ENCODE assay signal across 23 cellular contexts in the genomic region with DNA sequence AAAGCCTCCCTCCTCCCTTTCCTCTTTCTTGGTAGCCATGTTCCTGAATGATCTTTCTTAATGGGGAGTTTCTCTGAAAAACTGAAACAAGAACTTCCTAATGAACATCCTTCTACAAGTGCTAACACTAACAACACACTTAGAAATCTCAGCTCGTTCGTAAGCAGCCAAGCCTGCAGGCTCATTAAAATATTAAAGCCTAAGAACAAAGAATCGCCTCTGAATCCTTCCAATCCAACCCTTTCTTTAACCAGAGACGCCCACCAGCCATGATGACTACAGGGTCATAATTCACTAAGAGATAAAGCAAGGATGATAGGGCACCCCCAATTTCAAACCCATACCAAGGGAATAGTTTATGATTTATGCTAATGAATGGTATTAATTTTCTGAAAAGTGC. TPM values are rescaled to one million over a fixed set of nuclear protein-coding genes. Genes with fewer than 3 reads are reported as not detected.
DNase-seq lines count a peak whose midpoint lies in the region; ATAC-seq, FAIRE-seq and TF ChIP-seq lines count a peak whose summit lies in the region.
"Had no signal": no experiment of that assay in that cellular context is flagged by ENCODE, and none has a peak within 500 bp of the region (broad histone marks: within the 10 kb centered on the region; RNA-seq: fewer than 3 reads in every experiment).

No MANE protein-coding gene starts in this region.

- no peak for DNase-seq in GM23338 (ENCODE audit: low spot score)
- DNase-seq in WTC11 (ENCODE audit: low spot score), result no peak
- DNase-seq in endothelial cell of umbilical vein (ENCODE audit: low read depth, low spot score), result no peak
- no peak for DNase-seq in GM20000 (ENCODE audit: low spot score)
- DNase-seq in NCI-H2107 (lab: John Stamatoyannopoulos, UW), result no peak
- DNase-seq in UCSD-AML1 (lab: John Stamatoyannopoulos, UW; ENCODE audit: unreplicated experiment), result no peak
- no peak for DNase-seq in stimulated activated CD4-positive, alpha-beta T cell treated with anti-CD3 and anti-CD28 coated beads, Interleukin-4, amount 100 ng/mL, for 1 hour
- DNase-seq: activated CD4-positive, alpha-beta memory T cell treated with anti-CD3 and anti-CD28 coated beads, Interleukin-2, amount 10 ng/mL, durations not matched to agents 7 days and 5 days; activated CD4-positive, CD25-positive, alpha-beta regulatory T cell; activated gamma-delta T cell; central memory CD4-positive, alpha-beta T cell; erythroblast; GOT3; hypothalamus; NCI-H69; T1000 had no signal

- H3K27ac ChIP-seq in GM23338 (ENCODE audit: low read depth) (peak overlapping the region; percentile 14; the same call in 1 of the 2 replicates), endothelial cell of umbilical vein (ENCODE audit: insufficient read depth, low read depth, low read length) (no peak overlapping the region), muscle layer of duodenum (ENCODE audit: low read length) (peak overlapping the region; percentile 17)
- H3K27ac ChIP-seq: right atrium auricular region had no signal

- H3K9me2 ChIP-seq in GM23338 (ENCODE audit: insufficient read depth), result no peaks in the 10 kb centered on the region

- dilution Hi-C loops in endothelial cell of umbilical vein (cut with MboI; ENCODE audit: extremely low pct_ligation_motif_present, low sequenced_read_pairs), result no loop called here

- H3K9me3 Mint-ChIP-seq in GM23338, result no peaks in the 10 kb centered on the region
- no peaks in the 10 kb centered on the region for H3K9me3 Mint-ChIP-seq in WTC11
- H3K9me3 Mint-ChIP-seq: activated CD4-positive, alpha-beta memory T cell treated with anti-CD3 and anti-CD28 coated beads, Interleukin-2, amount 10 ng/mL, durations not matched to agents 7 days and 5 days had no signal

- no peaks in the 10 kb centered on the region for H3F3A ChIP-seq in GM23338 (replicated peaks; ENCODE audit: low read depth)

- H3K4me1 Mint-ChIP-seq in GM23338, result peaks cover 38% of the 10 kb centered on the region
- H3K4me1 Mint-ChIP-seq in WTC11, result peaks cover 58% of the 10 kb centered on the region
- H3K4me1 Mint-ChIP-seq: activated CD4-positive, alpha-beta memory T cell treated with anti-CD3 and anti-CD28 coated beads, Interleukin-2, amount 10 ng/mL, durations not matched to agents 7 days and 5 days; B cell had no signal

- TF ChIP-seq CTCF in GM23338 (conservative IDR thresholded peaks at IDR 0.05; ENCODE audit: low read depth in 2 of 2) (no peak), WTC11 (IDR thresholded peaks at IDR 0.05) (no peak), endothelial cell of umbilical vein (IDR thresholded peaks at IDR 0.05; ENCODE audit: extremely low read depth in 1 of 2, insufficient read depth in 1 of 2, low read depth in 1 of 2, low read length in 2 of 2) (no peak), GM20000 (IDR thresholded peaks at IDR 0.05; ENCODE audit: extremely low read depth, missing control alignments) (no peak)

- TF ChIP-seq POLR2A in endothelial cell of umbilical vein (IDR thresholded peaks at IDR 0.05; ENCODE audit: low read depth, low read length), result no peak

- ATAC-seq in GM23338 (peak; percentile 53), WTC11 (peak; percentile 37; the same call in 1 of the 2 replicates)
- ATAC-seq: K562 had no signal

- H3K4me3 Mint-ChIP-seq in GM23338 (peak overlapping the region; percentile 8; the same call in 2 of the 3 replicates), WTC11 (peak overlapping the region; percentile 14; the same call in 1 of the 2 replicates)
- H3K4me3 Mint-ChIP-seq: activated CD4-positive, alpha-beta memory T cell treated with anti-CD3 and anti-CD28 coated beads, Interleukin-2, amount 10 ng/mL, durations not matched to agents 7 days and 5 days; B cell had no signal

- CTCF ChIA-PET in WTC11 (lab: Charles Lee) (no interaction called here), endothelial cell of umbilical vein (lab: Charles Lee) (interaction anchor here (1.0 to 1.5 kb wide), 6 partner anchors 10 to 429 kb away, joined by 3 to 6 read pairs (median 3); partner anchors contain the start of gene EFNB2)

- POLR2A ChIA-PET in WTC11 (lab: Charles Lee) (no interaction called here), endothelial cell of umbilical vein (lab: Charles Lee) (no interaction called here)

- no peak overlapping the region for H3K9ac ChIP-seq in endothelial cell of umbilical vein (replicated peaks; ENCODE audit: extremely low read depth, insufficient read depth, low read length)

- H3K36me3 ChIP-seq in GM23338 (ENCODE audit: insufficient read depth), result no peaks in the 10 kb centered on the region
- H3K36me3 ChIP-seq in endothelial cell of umbilical vein (ENCODE audit: control insufficient read depth in 2 of 2, extremely low read depth in 1 of 2, insufficient read depth in 2 of 2, low read length in 2 of 2), result peaks cover 0 to 14% of the 10 kb centered on the region in 2 experiments
- H3K36me3 ChIP-seq in muscle layer of duodenum (ENCODE audit: control insufficient read depth in 1 of 2, insufficient read depth in 2 of 2, low read length in 2 of 2), result peaks cover 0 to 4% of the 10 kb centered on the region in 2 donors
- H3K36me3 ChIP-seq: right atrium auricular region had no signal

- H3K79me2 ChIP-seq in GM23338 (replicated peaks; ENCODE audit: insufficient read depth), result peaks cover 76% of the 10 kb centered on the region
- H3K79me2 ChIP-seq in endothelial cell of umbilical vein (ENCODE audit: control insufficient read depth, insufficient read depth, low read length), result peaks cover 15% of the 10 kb centered on the region

- H3K27ac Mint-ChIP-seq in GM23338, result peak overlapping the region; percentile 78
- peak overlapping the region; percentile 48 for H3K27ac Mint-ChIP-seq in WTC11
- H3K27ac Mint-ChIP-seq: activated CD4-positive, alpha-beta memory T cell treated with anti-CD3 and anti-CD28 coated beads, Interleukin-2, amount 10 ng/mL, durations not matched to agents 7 days and 5 days; B cell had no signal

- no peaks in the 10 kb centered on the region for H3K9me1 ChIP-seq in endothelial cell of umbilical vein (replicated peaks; ENCODE audit: control insufficient read depth, extremely low read depth, insufficient read depth, low read length)

- H4K20me1 ChIP-seq in GM23338 (replicated peaks; ENCODE audit: insufficient read depth) (no peaks in the 10 kb centered on the region), endothelial cell of umbilical vein (replicated peaks; ENCODE audit: control insufficient read depth, extremely low read depth, insufficient read depth, low read length) (no peaks in the 10 kb centered on the region)

- H3K4me1 ChIP-seq in GM23338 (ENCODE audit: insufficient read depth), result peaks cover 44% of the 10 kb centered on the region
- peaks cover 11% of the 10 kb centered on the region for H3K4me1 ChIP-seq in endothelial cell of umbilical vein (ENCODE audit: control insufficient read depth, extremely low read depth, insufficient read depth, low read length)
- peaks cover 7 to 10% of the 10 kb centered on the region in 2 donors for H3K4me1 ChIP-seq in muscle layer of duodenum (ENCODE audit: control insufficient read depth in 1 of 2, insufficient read depth in 2 of 2, low read length in 2 of 2)
- H3K4me1 ChIP-seq: right atrium auricular region had no signal

- no peaks in the 10 kb centered on the region for H3K27me3 Mint-ChIP-seq in GM23338 (ENCODE audit: insufficient read depth, low read depth, poor library complexity)
- H3K27me3 Mint-ChIP-seq in WTC11 (ENCODE audit: low read depth), result no peaks in the 10 kb centered on the region

- H3K9me3 ChIP-seq in endothelial cell of umbilical vein (replicated peaks; ENCODE audit: control insufficient read depth, insufficient read depth, low read length) (no peaks in the 10 kb centered on the region), muscle layer of duodenum (ENCODE audit: control insufficient read depth in 1 of 2, low read length in 2 of 2) (no peaks in the 10 kb centered on the region)
- H3K9me3 ChIP-seq: right atrium auricular region had no signal

- H3K4me3 ChIP-seq in GM23338 (no peak overlapping the region), endothelial cell of umbilical vein (replicated peaks in 1 of 3; ENCODE audit: insufficient read depth in 1 of 3, low read depth in 1 of 3, low read length in 3 of 3) (no peak overlapping the region), muscle layer of duodenum (ENCODE audit: low read depth in 1 of 2, low read length in 2 of 2) (no peak overlapping the region)
- H3K4me3 ChIP-seq: K562, right atrium auricular region had no signal

- no peak overlapping the region for H2AFZ ChIP-seq in GM23338
- no peak overlapping the region for H2AFZ ChIP-seq in endothelial cell of umbilical vein (ENCODE audit: low read depth, low read length)

- H3K4me2 ChIP-seq in GM23338 (peak overlapping the region; percentile 35), endothelial cell of umbilical vein (ENCODE audit: insufficient read depth, low read length) (peak overlapping the region; percentile 44)

- FAIRE-seq in endothelial cell of umbilical vein (lab: Jason Lieb, UNC), result no peak
- FAIRE-seq: A204.1, frontal cortex, GM12891, K562 had no signal

- no TSS peak for BruUV-seq in endothelial cell of umbilical vein (replicated peaks; lab: Mats Ljungman, UMichigan)

- peaks cover 17% of the 10 kb centered on the region; the same call in 2 of the 3 replicates for H3K36me3 Mint-ChIP-seq in GM23338 (ENCODE audit: low read depth)
- peaks cover 12% of the 10 kb centered on the region for H3K36me3 Mint-ChIP-seq in WTC11

- intact Hi-C loops in endothelial cell of umbilical vein (cut with micrococcal nuclease), result no loop called here

- no peaks in the 10 kb centered on the region for H3K27me3 ChIP-seq in GM23338 (ENCODE audit: insufficient read depth)
- H3K27me3 ChIP-seq in endothelial cell of umbilical vein (ENCODE audit: control insufficient read depth in 2 of 2, insufficient read depth in 2 of 2, low read length in 2 of 2), result no peaks in the 10 kb centered on the region
- H3K27me3 ChIP-seq in muscle layer of duodenum (ENCODE audit: low read depth, low read length), result no peaks in the 10 kb centered on the region
- H3K27me3 ChIP-seq: right atrium auricular region had no signal

RNA-seq across cellular contexts. Expression of gene EFNB2, which starts 21.9 kb away (rescaled TPM):
- 8.3 and 10.9 TPM in 2 replicates for total RNA-seq in GM23338 (2014; rRNA removed; shearing (Covaris generic))
- polyA plus RNA-seq in GM23338 (2016; fragmentation: Nextera tagmentation; extraction: Ambion mirVana) (5.5 and 5.7 TPM in 2 replicates), endothelial cell of umbilical vein (42.0 and 50.4 TPM in 2 replicates)
- total RNA-seq in WTC11 (2021) (14.9 to 15.9 TPM (median 15.0 TPM) in 3 replicates), endothelial cell of umbilical vein (69.5 and 80.3 TPM in 2 replicates)
- polyA plus RNA-seq in endothelial cell of umbilical vein (2011; cell fraction: cytosol; rRNA removed), result 46.0 and 47.8 TPM in 2 replicates
- polyA plus RNA-seq in endothelial cell of umbilical vein (2011; cell fraction: nucleus; rRNA removed), result 125 and 151 TPM in 2 replicates
- polyA plus RNA-seq in endothelial cell of umbilical vein (2012), result 26.2 and 34.6 TPM in 2 replicates
- 97.3 and 109 TPM in 2 replicates for polyA minus RNA-seq in endothelial cell of umbilical vein
- polyA minus RNA-seq in endothelial cell of umbilical vein (2011; cell fraction: cytosol; rRNA and poly(A)+ RNA removed), result 0.51 TPM
- polyA minus RNA-seq in endothelial cell of umbilical vein (2011; cell fraction: nucleus; rRNA and poly(A)+ RNA removed), result 147 and 153 TPM in 2 replicates

RNA-seq across cellular contexts. Expression of gene ARGLU1, which starts 54.3 kb away (rescaled TPM):
- 92.2 and 108 TPM in 2 replicates for total RNA-seq in GM23338 (2014; rRNA removed; shearing (Covaris generic))
- polyA plus RNA-seq in GM23338 (2016; fragmentation: Nextera tagmentation; extraction: Ambion mirVana), result 159 and 166 TPM in 2 replicates
- total RNA-seq in WTC11 (2021), result 115 to 130 TPM (median 125 TPM) in 3 replicates
- 95.7 and 111 TPM in 2 replicates for total RNA-seq in endothelial cell of umbilical vein
- 41.8 and 44.4 TPM in 2 replicates for polyA plus RNA-seq in endothelial cell of umbilical vein
- polyA plus RNA-seq in endothelial cell of umbilical vein (2011; cell fraction: cytosol; rRNA removed), result 20.6 and 30.6 TPM in 2 replicates
- 361 and 575 TPM in 2 replicates for polyA plus RNA-seq in endothelial cell of umbilical vein (2011; cell fraction: nucleus; rRNA removed)
- 61.3 and 103 TPM in 2 replicates for polyA plus RNA-seq in endothelial cell of umbilical vein (2012)
- 30.9 and 31.1 TPM in 2 replicates for polyA minus RNA-seq in endothelial cell of umbilical vein
- polyA minus RNA-seq in endothelial cell of umbilical vein (2011; cell fraction: cytosol; rRNA and poly(A)+ RNA removed), result 8.6 TPM
- polyA minus RNA-seq in endothelial cell of umbilical vein (2011; cell fraction: nucleus; rRNA and poly(A)+ RNA removed), result 98.8 and 136 TPM in 2 replicates
